9 cellular contexts compared by ENCODE assay signal in genomic region chr12:124567673-124568373, GRCh38. TPM values are rescaled to one million over a fixed set of nuclear protein-coding genes. Genes with fewer than 3 reads are reported as not detected.
A peak's percentile ranks its signal among the peaks of the same experiment; 100 is the strongest.
DNase-seq lines count a peak whose midpoint lies in the region; ATAC-seq, FAIRE-seq and TF ChIP-seq lines count a peak whose summit lies in the region.
"Had no signal": no experiment of that assay in that cellular context is flagged by ENCODE, and none has a peak within 500 bp of the region (broad histone marks: within the 10 kb centered on the region; RNA-seq: fewer than 3 reads in every experiment).

No MANE protein-coding gene starts in this region.

- intact Hi-C loops in spleen (cut with DNase I; ENCODE audit: low total_unique reads), result loop anchor here (10.0 kb wide), 1 partner anchor 197 kb away; no protein-coding TSS in a partner anchor

- FAIRE-seq in bronchial epithelial cell (lab: Jason Lieb, UNC), result no peak
- FAIRE-seq: G401.6 had no signal

- no peaks in the 10 kb centered on the region for H3K9me3 ChIP-seq in spleen

- CTCF ChIA-PET in WTC11 (lab: Charles Lee), result interaction anchor here (0.6 to 1.3 kb wide), 4 partner anchors 16 to 183 kb away, joined by 3 to 6 read pairs (median 3); no protein-coding TSS in a partner anchor

- peaks cover 56% of the 10 kb centered on the region for H3K4me1 Mint-ChIP-seq in WTC11

- H3K27ac Mint-ChIP-seq in WTC11, result peak overlapping the region; percentile 74; the same call in 1 of the 2 replicates

- H3K4me3 ChIP-seq in bronchial epithelial cell (ENCODE audit: low read depth, low read length), result peak overlapping the region; percentile 88
- H3K4me3 ChIP-seq in spleen, result peak overlapping the region; percentile 24 to 99 (median 70)

- H3K36me3 ChIP-seq in bronchial epithelial cell (ENCODE audit: control insufficient read depth, insufficient read depth, low read length), result no peaks in the 10 kb centered on the region
- H3K36me3 ChIP-seq in spleen, result peaks cover 0 to 9% (median 0%) of the 10 kb centered on the region in 6 donors

- peak; percentile 45 for ATAC-seq in HG03066 (IDR thresholded peaks at IDR 0.05; ENCODE audit: low read depth, unreplicated experiment)
- ATAC-seq in WTC11, result peak; percentile 10

- H3K27me3 Mint-ChIP-seq in WTC11 (ENCODE audit: low read depth), result no peaks in the 10 kb centered on the region

- POLR2A ChIA-PET in WTC11 (lab: Charles Lee), result no interaction called here

- no peaks in the 10 kb centered on the region for H3K9me3 Mint-ChIP-seq in WTC11

- no peaks in the 10 kb centered on the region for H3K27me3 ChIP-seq in bronchial epithelial cell (ENCODE audit: control insufficient read depth, insufficient read depth, low read length)
- H3K27me3 ChIP-seq in spleen (replicated peaks in 1 of 7), result no peaks in the 10 kb centered on the region

- H3K27ac ChIP-seq in spleen, result peak overlapping the region; percentile 26 to 97 (median 84)

- DNase-seq in NCI-H1436 (lab: John Stamatoyannopoulos, UW), result peak; percentile 72
- DNase-seq in NCI-H1436 treated with DMSO at 0.1 percent for 48 hours (lab: John Stamatoyannopoulos, UW), result no peak
- peak; percentile 85 for DNase-seq in NCI-H2196 (lab: John Stamatoyannopoulos, UW; ENCODE audit: unreplicated experiment)
- peak; percentile 61 for DNase-seq in WTC11 (ENCODE audit: low spot score)
- DNase-seq in bronchial epithelial cell (ENCODE audit: low read depth), result peak; percentile 22
- peak; percentile 86 for DNase-seq in inferior parietal cortex (ENCODE audit: extremely low spot score)
- peak; percentile 97 for DNase-seq in spleen

- H3K4me3 Mint-ChIP-seq in WTC11, result peak overlapping the region; percentile 79

- TF ChIP-seq CTCF in WTC11 (IDR thresholded peaks at IDR 0.05) (no peak), bronchial epithelial cell (IDR thresholded peaks at IDR 0.05; ENCODE audit: insufficient read depth, low read length, severe bottlenecking) (peak; percentile 17), spleen (IDR thresholded peaks at IDR 0.05 in 8 of 11, conservative IDR thresholded peaks at IDR 0.05 in 3 of 11) (peak in 2 of 11 experiments; percentile 4 to 28)

- peaks cover 33 to 59% (median 51%) of the 10 kb centered on the region in 6 donors for H3K4me1 ChIP-seq in spleen

- no peak for TF ChIP-seq POLR2A in spleen (IDR thresholded peaks at IDR 0.05)

- H3K36me3 Mint-ChIP-seq in WTC11, result no peaks in the 10 kb centered on the region

- WGBS in spleen, 5 donors, result 1 to 3% (median 2%) methylated on average over 18 to 49 of the region's 50 CpGs

TF ChIP-seq in WTC11, 78 proteins besides CTCF, POLR2A, EP300 and RAD21 (continues in another document):
- no peak for TF ChIP-seq E2F4 (CRISPR knock-in tag; IDR thresholded peaks at IDR 0.05; ENCODE audit: borderline replicate concordance, low read depth)
- no peak for TF ChIP-seq AR (CRISPR knock-in tag; IDR thresholded peaks at IDR 0.05)
- TF ChIP-seq CDX4 (CRISPR knock-in tag; IDR thresholded peaks at IDR 0.05; ENCODE audit: borderline replicate concordance), result no peak
- TF ChIP-seq ERG (CRISPR knock-in tag; IDR thresholded peaks at IDR 0.05), result no peak
- TF ChIP-seq ZNF219 (CRISPR knock-in tag; IDR thresholded peaks at IDR 0.05; ENCODE audit: borderline replicate concordance), result peak; percentile 26; the same call in 1 of the 2 replicates
- TF ChIP-seq ZBTB43 (CRISPR knock-in tag; IDR thresholded peaks at IDR 0.05), result no peak
- TF ChIP-seq ZNF281 (CRISPR knock-in tag; IDR thresholded peaks at IDR 0.05), result no peak
- no peak for TF ChIP-seq ZNF138 (CRISPR knock-in tag; conservative IDR thresholded peaks at IDR 0.05)
- TF ChIP-seq GABPB1 (CRISPR knock-in tag; IDR thresholded peaks at IDR 0.05), result no peak
- 0 out of 2 replicates have a peak, but pooled peaks have one; percentile 16 for TF ChIP-seq MAX (CRISPR knock-in tag; IDR thresholded peaks at IDR 0.05)

RNA-seq across cellular contexts. Expression of gene NCOR2, which starts 0.4 kb away (rescaled TPM):
- 283 to 326 TPM (median 304 TPM) in 3 replicates for total RNA-seq in WTC11 (2021)
- total RNA-seq in bronchial epithelial cell, result 20.1 and 20.3 TPM in 2 replicates
- total RNA-seq in spleen, result 100 to 1,000 TPM; 145 to 236 (median 174) TPM
- 10 to 100 TPM; 13.2 to 60.6 (median 17.2) TPM for polyA plus RNA-seq in spleen
